Comparison of ENCODE assay signal across 26 cellular contexts in the genomic region with DNA sequence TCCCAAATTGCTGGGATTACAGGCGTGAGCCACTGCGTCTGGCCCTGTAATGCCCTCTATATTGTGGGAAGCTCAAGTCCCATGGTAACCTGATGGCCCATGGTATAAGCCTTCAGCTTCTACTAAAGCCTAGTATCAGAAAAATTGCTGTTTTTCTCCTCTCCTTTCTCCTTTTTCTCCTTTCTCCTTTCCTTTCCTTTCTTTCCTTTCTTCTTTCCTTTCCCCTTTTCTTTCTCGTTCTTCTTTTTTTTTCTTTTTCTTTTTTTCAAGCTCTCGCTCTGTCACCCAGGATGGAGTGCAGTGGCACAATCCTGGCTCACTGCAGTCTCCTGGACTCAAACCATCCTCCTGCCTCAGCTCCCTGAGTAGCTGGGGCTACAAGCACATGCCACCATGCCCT.
"Had no signal": no experiment of that assay in that cellular context is flagged by ENCODE, and none has a peak within 500 bp of the region (broad histone marks: within the 10 kb centered on the region; RNA-seq: fewer than 3 reads in every experiment).

No MANE protein-coding gene starts in this region.

- H3K36me3 ChIP-seq: stomach, suprapubic skin, thoracic aorta, thyroid gland, tibial artery, tibial nerve, transverse colon, upper lobe of left lung, upper lobe of right lung, uterus, vagina had no signal

- H3K4me3 ChIP-seq: stomach, suprapubic skin, testis, thoracic aorta, thyroid gland, tibial artery, tibial nerve, transverse colon, upper lobe of left lung, upper lobe of right lung, uterus, vagina had no signal

- ATAC-seq: stimulated activated effector memory CD8-positive, alpha-beta T cell treated with anti-CD3 and anti-CD28 coated beads, Interleukin-12 subunit alpha, Interleukin-12 subunit beta, amount 100 ng/mL, for 72 hours; stimulated activated memory B cell treated with anti-CD40 and anti-IgM and Interleukin-4, amounts not matched to agents 10 μg/mL and 1 μg/mL and 100 μg/mL, for 72 hours; stimulated activated naive B cell treated with anti-CD40 and anti-IgM and Interleukin-4, amounts not matched to agents 10 μg/mL and 1 μg/mL and 100 μg/mL, for 72 hours; stimulated activated naive CD8-positive, alpha-beta T cell treated with anti-CD3 and anti-CD28 coated beads, Interleukin-15, amount 100 ng/mL, for 72 hours; stimulated activated naive CD8-positive, alpha-beta T cell treated with anti-CD3 and anti-CD28 coated beads, Interleukin-15, Interleukin-2, amounts not matched to agents 100 U/mL and 50 U/mL, for 24 hours; upper lobe of right lung had no signal

- FAIRE-seq: urothelium cell line had no signal

- H3K4me1 ChIP-seq: stomach, suprapubic skin, testis, thyroid gland, tibial artery, tibial nerve, transverse colon, upper lobe of left lung, upper lobe of right lung, uterus, vagina had no signal

- H3K27me3 ChIP-seq: stomach, suprapubic skin, testis, thyroid gland, tibial artery, transverse colon, upper lobe of left lung, upper lobe of right lung, vagina had no signal

- H3K27ac ChIP-seq: stomach, suprapubic skin, testis, thoracic aorta, thyroid gland, tibial artery, tibial nerve, transverse colon, upper lobe of left lung, upper lobe of right lung, uterus, vagina had no signal

- H3K9me3 ChIP-seq: stomach, suprapubic skin, testis, thoracic aorta, thyroid gland, tibial artery, tibial nerve, transverse colon, upper lobe of left lung, upper lobe of right lung, uterus, vagina had no signal

- DNase-seq: stimulated activated CD4-positive, alpha-beta T cell treated with anti-CD3 and anti-CD28 coated beads, Interleukin-2, amount 100 ng/mL, for 48 hours; stimulated activated CD4-positive, alpha-beta T cell treated with anti-CD3 and anti-CD28 coated beads, Interleukin-4, amount 100 ng/mL, for 1 hour; stimulated activated CD4-positive, alpha-beta T cell treated with anti-CD3 and anti-CD28 coated beads, Interleukin-4, amount 100 ng/mL, for 24 hours; stimulated activated CD4-positive, alpha-beta T cell treated with anti-CD3 and anti-CD28 coated beads, Interleukin-4, amount 100 ng/mL, for 4 hours; stimulated activated CD8-positive, alpha-beta memory T cell treated with anti-CD3 and anti-CD28 coated beads, Interleukin-4, amount 100 ng/mL, for 48 hours; stimulated activated naive B cell treated with anti-CD40 and anti-IgM and Interleukin-4, amounts not matched to agents 10 μg/mL and 1 μg/mL and 100 μg/mL, for 72 hours; stimulated activated naive CD4-positive, alpha-beta T cell; stimulated activated naive CD4-positive, alpha-beta T cell treated with Interleukin-2 at 50 U/mL for 16 hours; stimulated activated naive CD8-positive, alpha-beta T cell treated with anti-CD3 and anti-CD28 coated beads, Interleukin-15, amount 100 ng/mL, for 72 hours; stimulated activated naive CD8-positive, alpha-beta T cell treated with anti-CD3 and anti-CD28 coated beads, Interleukin-15, Interleukin-2, amounts not matched to agents 100 U/mL and 50 U/mL, for 24 hours; stomach; substantia nigra; testis; thyroid gland; tibial artery; transverse colon; upper lobe of left lung; upper lobe of right lung; uterus had no signal
